20 cellular contexts compared by ENCODE assay signal in genomic region chr5:179121667-179122111, GRCh38.
"Had no signal": no experiment of that assay in that cellular context is flagged by ENCODE, and none has a peak within 500 bp of the region (broad histone marks: within the 10 kb centered on the region; RNA-seq: fewer than 3 reads in every experiment).

No MANE protein-coding gene starts in this region.

- H3K9me3 Mint-ChIP-seq: effector memory CD8-positive, alpha-beta T cell; stimulated activated memory B cell treated with anti-CD40 and anti-IgM and Interleukin-4, amounts not matched to agents 10 μg/mL and 1 μg/mL and 100 μg/mL, for 72 hours had no signal

- H3K4me3 Mint-ChIP-seq: activated T-helper 1 cell treated with anti-CD3 and anti-CD28 coated beads, Interleukin-12 subunit alpha, Interleukin-12 subunit beta, Interleukin-2, Interleukin-4 antibody, amounts not matched to agents 30 ng/mL and 10 ng/mL and 1 ng/mL, durations not matched to agents 14 hours and 24 hours and 36 hours; brain; effector memory CD8-positive, alpha-beta T cell; nephron; stimulated activated memory B cell treated with anti-CD40 and anti-IgM and Interleukin-4, amounts not matched to agents 10 μg/mL and 1 μg/mL and 100 μg/mL, for 72 hours; T-helper 1 cell treated with Interleukin-12 subunit alpha and Interleukin-12 subunit beta and Interleukin-4 antibody, amounts not matched to agents 30 μg/mL and 1 μg/mL, for 36 hours had no signal

- H3K4me3 ChIP-seq: esophagus muscularis mucosa, gastrocnemius medialis, stomach had no signal

- DNase-seq: activated CD4-positive, alpha-beta T cell treated with anti-CD3 and anti-CD28 coated beads for 4 hours; activated CD4-positive, alpha-beta T cell treated with anti-CD3 and anti-CD28 coated beads, Interleukin-2, amount 50 U/mL, for 48 hours; activated CD4-positive, CD25-positive, alpha-beta regulatory T cell; caudate nucleus; effector memory CD8-positive, alpha-beta T cell; gastrocnemius medialis; left cardiac atrium; small intestine; stimulated activated CD4-positive, alpha-beta T cell treated with anti-CD3 and anti-CD28 coated beads, Interleukin-15, amount 100 ng/mL, for 24 hours; T1000; trophoblast cell had no signal

- H3K36me3 ChIP-seq: gastrocnemius medialis had no signal

- H3K9me3 ChIP-seq: gastrocnemius medialis had no signal

- H3K4me1 ChIP-seq: esophagus muscularis mucosa, gastrocnemius medialis, stomach had no signal

- H3K27ac Mint-ChIP-seq: activated naive CD4-positive, alpha-beta T cell treated with anti-CD3 and anti-CD28 coated beads, Interleukin-2, amount 50 U/mL, for 72 hours; activated T-helper 1 cell treated with anti-CD3 and anti-CD28 coated beads, Interleukin-12 subunit alpha, Interleukin-12 subunit beta, Interleukin-2, Interleukin-4 antibody, amounts not matched to agents 30 ng/mL and 10 ng/mL and 1 ng/mL, durations not matched to agents 14 hours and 24 hours and 36 hours; brain; effector memory CD8-positive, alpha-beta T cell; nephron; stimulated activated memory B cell treated with anti-CD40 and anti-IgM and Interleukin-4, amounts not matched to agents 10 μg/mL and 1 μg/mL and 100 μg/mL, for 72 hours; T-helper 1 cell treated with Interleukin-12 subunit alpha and Interleukin-12 subunit beta and Interleukin-4 antibody, amounts not matched to agents 30 μg/mL and 1 μg/mL, for 36 hours had no signal

- H3K27me3 Mint-ChIP-seq: brain had no signal

- H3K36me3 Mint-ChIP-seq: activated naive CD4-positive, alpha-beta T cell treated with anti-CD3 and anti-CD28 coated beads, Interleukin-2, amount 50 U/mL, for 72 hours; stimulated activated memory B cell treated with anti-CD40 and anti-IgM and Interleukin-4, amounts not matched to agents 10 μg/mL and 1 μg/mL and 100 μg/mL, for 72 hours had no signal

- H3K27me3 ChIP-seq: esophagus muscularis mucosa, gastrocnemius medialis, stomach had no signal

- H3K4me1 Mint-ChIP-seq: brain; nephron; stimulated activated memory B cell treated with anti-CD40 and anti-IgM and Interleukin-4, amounts not matched to agents 10 μg/mL and 1 μg/mL and 100 μg/mL, for 72 hours had no signal

- H3K27ac ChIP-seq: esophagus muscularis mucosa, gastrocnemius medialis, stomach had no signal

- ATAC-seq: activated naive CD4-positive, alpha-beta T cell treated with anti-CD3 and anti-CD28 coated beads, Interleukin-2, amount 50 U/mL, for 72 hours; effector memory CD8-positive, alpha-beta T cell; gastrocnemius medialis; left cardiac atrium; sciatic nerve had no signal
